In genomic region chr2:71780162-71780561, GRCh38 we compare ENCODE assay signal across 18 cellular contexts.
"Had no signal": no experiment of that assay in that cellular context is flagged by ENCODE, and none has a peak within 500 bp of the region (broad histone marks: within the 10 kb centered on the region; RNA-seq: fewer than 3 reads in every experiment).

No MANE protein-coding gene starts in this region.

- H3K4me2 ChIP-seq: neural progenitor cell had no signal

- H3K4me1 ChIP-seq: colonic mucosa, heart left ventricle, neural progenitor cell, parathyroid adenoma had no signal

- H2AFZ ChIP-seq: neural progenitor cell, parathyroid adenoma had no signal

- H3K27ac Mint-ChIP-seq: naive thymus-derived CD8-positive, alpha-beta T cell; neural progenitor cell had no signal

- H3K4me3 ChIP-seq: colonic mucosa, heart left ventricle, neural progenitor cell, stomach, thoracic aorta, transverse colon had no signal

- H3K36me3 ChIP-seq: colonic mucosa, heart left ventricle, neural progenitor cell, stomach, thoracic aorta, transverse colon had no signal

- H3K4me1 Mint-ChIP-seq: naive thymus-derived CD8-positive, alpha-beta T cell; neural progenitor cell had no signal

- H3K9me3 Mint-ChIP-seq: naive thymus-derived CD8-positive, alpha-beta T cell; neural progenitor cell had no signal

- DNase-seq: colonic mucosa; effector CD4-positive, alpha-beta T cell; heart left ventricle; hippocampal formation; kidney glomerular epithelial cell; mesendoderm; naive thymus-derived CD8-positive, alpha-beta T cell; nucleus accumbens; small intestine; stimulated activated CD4-positive, alpha-beta T cell treated with anti-CD3 and anti-CD28 coated beads, Interleukin-12 subunit alpha, Interleukin-12 subunit beta, amount 100 ng/mL, for 4 hours; stimulated activated naive CD4-positive, alpha-beta T cell; stomach; substantia nigra; transverse colon had no signal

- H3K9me3 ChIP-seq: colonic mucosa, heart left ventricle, stomach, thoracic aorta, transverse colon had no signal

- H3K4me3 Mint-ChIP-seq: naive thymus-derived CD8-positive, alpha-beta T cell; neural progenitor cell had no signal

- H3K9ac ChIP-seq: neural progenitor cell, parathyroid adenoma had no signal

- FAIRE-seq: frontal cortex, small intestine had no signal

- H3K79me2 ChIP-seq: parathyroid adenoma had no signal

- ATAC-seq: heart left ventricle; naive thymus-derived CD8-positive, alpha-beta T cell had no signal

- H3K36me3 Mint-ChIP-seq: naive thymus-derived CD8-positive, alpha-beta T cell; neural progenitor cell had no signal

- H3K27me3 ChIP-seq: colonic mucosa, heart left ventricle, neural progenitor cell, transverse colon had no signal

- H3K27ac ChIP-seq: colonic mucosa, heart left ventricle, neural progenitor cell, parathyroid adenoma, thoracic aorta, transverse colon had no signal
